Comparison of ENCODE assay signal across 24 cellular contexts in genomic region chr4:7734651-7735260, GRCh38.
DNase-seq lines count a peak whose midpoint lies in the region; ATAC-seq, FAIRE-seq and TF ChIP-seq lines count a peak whose summit lies in the region.
"Had no signal": no experiment of that assay in that cellular context is flagged by ENCODE, and none has a peak within 500 bp of the region (broad histone marks: within the 10 kb centered on the region; RNA-seq: fewer than 3 reads in every experiment).

No MANE protein-coding gene starts in this region.

- no peak overlapping the region for H3K4me3 Mint-ChIP-seq in CD8-positive, alpha-beta T cell
- H3K4me3 Mint-ChIP-seq: CD4-positive, alpha-beta T cell had no signal

- no peak overlapping the region for H2BK5ac ChIP-seq in H1 (ENCODE audit: low read depth, low read length)

- no peaks in the 10 kb centered on the region for H3K79me2 ChIP-seq in H1 (ENCODE audit: control insufficient read depth in 1 of 2, insufficient read depth in 2 of 2, low read length in 2 of 2)

- H3K14ac ChIP-seq in H1 (ENCODE audit: insufficient read length), result no peak overlapping the region

- no peaks in the 10 kb centered on the region for H3K9me3 Mint-ChIP-seq in CD8-positive, alpha-beta T cell
- no peaks in the 10 kb centered on the region for H3K9me3 Mint-ChIP-seq in activated naive CD4-positive, alpha-beta T cell treated with anti-CD3 and anti-CD28 coated beads, Interleukin-2, amount 50 U/mL, for 72 hours
- H3K9me3 Mint-ChIP-seq: CD4-positive, alpha-beta T cell had no signal

- TF ChIP-seq CTCF in heart right ventricle (IDR thresholded peaks at IDR 0.05) (no peak), H1 (IDR thresholded peaks at IDR 0.05; ENCODE audit: control extremely low read depth in 1 of 3, insufficient read depth in 1 of 3, low read depth in 1 of 3, low read length in 3 of 3) (no peak), lung (IDR thresholded peaks at IDR 0.05; ENCODE audit: control extremely low read depth, extremely low read depth) (no peak)
- TF ChIP-seq CTCF in CD8-positive, alpha-beta T cell (IDR thresholded peaks at IDR 0.05), result no peak

- no peak for ATAC-seq in left ventricle myocardium superior
- ATAC-seq in heart right ventricle, result no peak
- ATAC-seq in lung (ENCODE audit: insufficient read depth, low FRiP score), result no peak
- no peak for ATAC-seq in CD8-positive, alpha-beta T cell
- ATAC-seq in activated naive CD4-positive, alpha-beta T cell treated with anti-CD3 and anti-CD28 coated beads, Interleukin-2, amount 50 U/mL, for 72 hours, result no peak
- ATAC-seq: GM12878 had no signal

- no peak overlapping the region for H3K4me3 ChIP-seq in heart right ventricle
- H3K4me3 ChIP-seq in H1 (ENCODE audit: extremely low read depth in 1 of 4, insufficient read depth in 2 of 4, low read depth in 3 of 4, low read length in 4 of 4), result no peak overlapping the region
- H3K4me3 ChIP-seq in lung, result no peak overlapping the region
- no peak overlapping the region for H3K4me3 ChIP-seq in CD8-positive, alpha-beta T cell (ENCODE audit: low read depth, low read length)
- H3K4me3 ChIP-seq: BLaER1 treated with 17β-estradiol and CSF1 and Interleukin-3, amounts not matched to agents 10 nM and 100 nM; GM12878 had no signal

- H2BK15ac ChIP-seq in H1 (ENCODE audit: low read length), result no peak overlapping the region

- TF ChIP-seq EP300 in H1 (IDR thresholded peaks at IDR 0.05; ENCODE audit: borderline replicate concordance in 1 of 2, low read depth in 2 of 2, low read length in 2 of 2), result no peak

- H3K4me1 ChIP-seq in heart right ventricle (no peaks in the 10 kb centered on the region), H1 (replicated peaks in 1 of 4; ENCODE audit: control insufficient read depth in 3 of 4, insufficient read depth in 4 of 4, low read length in 3 of 4) (no peaks in the 10 kb centered on the region; a peak in 2 of 7 replicates), lung (ENCODE audit: control insufficient read depth in 2 of 2, insufficient read depth in 2 of 2, low read length in 2 of 2) (no peaks in the 10 kb centered on the region)
- no peaks in the 10 kb centered on the region for H3K4me1 ChIP-seq in CD8-positive, alpha-beta T cell (ENCODE audit: insufficient read depth, low read length)

- H3K27ac ChIP-seq in heart right ventricle (no peak overlapping the region), H1 (ENCODE audit: low read depth, low read length) (no peak overlapping the region), lung (ENCODE audit: low read depth in 1 of 2, low read length in 1 of 2) (no peak overlapping the region)
- H3K27ac ChIP-seq in CD8-positive, alpha-beta T cell (ENCODE audit: low read depth, low read length), result no peak overlapping the region
- H3K27ac ChIP-seq: BLaER1 treated with 17β-estradiol and CSF1 and Interleukin-3, amounts not matched to agents 10 nM and 100 nM; RWPE1 had no signal

- TF ChIP-seq RAD21 in H1 (IDR thresholded peaks at IDR 0.05 in 1 of 2, conservative IDR thresholded peaks at IDR 0.05 in 1 of 2; ENCODE audit: low read depth in 2 of 2, low read length in 2 of 2), result no peak

- no peak for TF ChIP-seq POLR2A in H1 (IDR thresholded peaks at IDR 0.05; ENCODE audit: control extremely low read depth in 1 of 2, low read depth in 2 of 2, low read length in 2 of 2)

- no peaks in the 10 kb centered on the region for H3K4me1 Mint-ChIP-seq in CD8-positive, alpha-beta T cell (ENCODE audit: low read depth)

- H3K9me3 ChIP-seq in heart right ventricle, result peaks cover 0 to 7% (median 0%) of the 10 kb centered on the region in 11 donors
- H3K9me3 ChIP-seq in H1 (ENCODE audit: insufficient read depth in 2 of 2, low read depth in 1 of 2, low read length in 1 of 2), result no peaks in the 10 kb centered on the region
- peaks cover 0 to 17% of the 10 kb centered on the region in 2 donors for H3K9me3 ChIP-seq in lung (ENCODE audit: control insufficient read depth in 2 of 2, insufficient read depth in 1 of 2, low read length in 1 of 2)
- H3K9me3 ChIP-seq in CD8-positive, alpha-beta T cell (ENCODE audit: low read length), result no peaks in the 10 kb centered on the region
- H3K9me3 ChIP-seq: BLaER1 treated with 17β-estradiol and CSF1 and Interleukin-3, amounts not matched to agents 10 nM and 100 nM had no signal

- no peak overlapping the region for H2BK120ac ChIP-seq in H1 (replicated peaks; ENCODE audit: low read depth, low read length)

- H3K36me3 ChIP-seq in heart right ventricle (no peaks in the 10 kb centered on the region), H1 (ENCODE audit: control insufficient read depth in 2 of 4, insufficient read depth in 4 of 4, low read length in 3 of 4) (no peaks in the 10 kb centered on the region), lung (ENCODE audit: control insufficient read depth in 2 of 2, insufficient read depth in 2 of 2, low read length in 2 of 2) (no peaks in the 10 kb centered on the region)
- H3K36me3 ChIP-seq in CD8-positive, alpha-beta T cell (ENCODE audit: insufficient read depth, low read length), result no peaks in the 10 kb centered on the region
- H3K36me3 ChIP-seq: BLaER1 treated with 17β-estradiol and CSF1 and Interleukin-3, amounts not matched to agents 10 nM and 100 nM had no signal

- no peak overlapping the region for H4K8ac ChIP-seq in H1 (ENCODE audit: extremely low read depth, insufficient read depth, low read length)

- H2AK5ac ChIP-seq in H1 (ENCODE audit: low read depth, low read length), result no peak overlapping the region

- H3K27me3 Mint-ChIP-seq in CD8-positive, alpha-beta T cell (ENCODE audit: low read depth), result no peaks in the 10 kb centered on the region
- H3K27me3 Mint-ChIP-seq: CD4-positive, alpha-beta T cell had no signal

- peaks cover 0 to 5% of the 10 kb centered on the region in 2 experiments for H4K20me1 ChIP-seq in H1 (replicated peaks in 1 of 2; ENCODE audit: control insufficient read depth in 1 of 2, insufficient read depth in 2 of 2, low read length in 2 of 2)

- H2BK12ac ChIP-seq in H1 (ENCODE audit: low read depth, low read length), result no peak overlapping the region

- no peak overlapping the region for H2AFZ ChIP-seq in H1 (ENCODE audit: low read length)

- H3K23ac ChIP-seq in H1 (ENCODE audit: insufficient read length), result no peak overlapping the region

- DNase-seq in left ventricle myocardium superior (peak; percentile 24), heart right ventricle (no peak), H1 (ENCODE audit: low read depth in 1 of 2, low spot score in 2 of 2) (no peak), lung (ENCODE audit: low spot score) (peak; percentile 69), T-helper 1 cell (no peak)
- DNase-seq in CD8-positive, alpha-beta T cell, result no peak
- DNase-seq in activated naive CD4-positive, alpha-beta T cell treated with anti-CD3 and anti-CD28 coated beads, Interleukin-2, amount 50 U/mL, for 72 hours (ENCODE audit: low spot score in 2 of 2), result no peak
- DNase-seq: CD4-positive, alpha-beta T cell; COR-L47; DMS79; EL; GDM1; KBM-7; NCI-H1105 treated with DMSO at 0.1 percent for 48 hours; NCI-H2081; NCI-H2227 treated with DMSO at 0.1 percent for 48 hours; NCI-H526 treated with DMSO at 0.1 percent for 48 hours; SHP77 treated with DMSO at 0.1 percent for 48 hours had no signal

- no peaks in the 10 kb centered on the region for H3K79me1 ChIP-seq in H1 (ENCODE audit: low read depth, low read length)

- no peak overlapping the region for H2BK20ac ChIP-seq in H1 (ENCODE audit: low read length)

- H3K36me3 Mint-ChIP-seq in CD8-positive, alpha-beta T cell, result no peaks in the 10 kb centered on the region
- H3K36me3 Mint-ChIP-seq in activated naive CD4-positive, alpha-beta T cell treated with anti-CD3 and anti-CD28 coated beads, Interleukin-2, amount 50 U/mL, for 72 hours, result no peaks in the 10 kb centered on the region

- no peak overlapping the region for H3K27ac Mint-ChIP-seq in CD8-positive, alpha-beta T cell
- no peak overlapping the region for H3K27ac Mint-ChIP-seq in activated naive CD4-positive, alpha-beta T cell treated with anti-CD3 and anti-CD28 coated beads, Interleukin-2, amount 50 U/mL, for 72 hours
- H3K27ac Mint-ChIP-seq: CD4-positive, alpha-beta T cell had no signal

- no peak overlapping the region for H3K56ac ChIP-seq in H1 (replicated peaks; ENCODE audit: insufficient read length, low read depth, low read length)

- H3K27me3 ChIP-seq in heart right ventricle (peaks cover 0 to 6% (median 0%) of the 10 kb centered on the region in 7 donors), H1 (replicated peaks in 1 of 4; ENCODE audit: control insufficient read depth in 3 of 4, extremely low read depth in 1 of 4, insufficient read depth in 3 of 4, low read length in 3 of 4) (0 out of 7 replicates have a peak, but pooled peaks cover 0 to 2% (median 0%) of the 10 kb centered on the region in 4 experiments), lung (ENCODE audit: control insufficient read depth, insufficient read depth) (no peaks in the 10 kb centered on the region)
- no peaks in the 10 kb centered on the region for H3K27me3 ChIP-seq in CD8-positive, alpha-beta T cell (ENCODE audit: insufficient read depth, low read length)

- no peak for FAIRE-seq in H1 (lab: Jason Lieb, UNC)
- FAIRE-seq: A204.1, GM12878, H54, HTR-8/SVneo had no signal

- 58 to 67% methylated on average over 20 of the region's 20 CpGs for WGBS in heart right ventricle, 2 donors
- WGBS in H1 (ENCODE audit: extremely low coverage in 1 of 2, insufficient coverage in 1 of 2, insufficient read length in 1 of 2, insufficient replicate concordance in 2 of 2, low coverage in 1 of 2, low lambda C conversion rate in 2 of 2, missing lambda C conversion rate in 1 of 2), 2 experiments, result 80% methylated on average over 10 of the region's 20 CpGs; no CpG with 5 or more reads in 1 of the 2 experiments
- WGBS in lung, 2 donors, result 52 to 60% methylated on average over 20 of the region's 20 CpGs

- H3K4ac ChIP-seq in H1 (replicated peaks; ENCODE audit: insufficient read length, low read depth, low read length), result no peak overlapping the region

- intact Hi-C loops in left ventricle myocardium superior (cut with micrococcal nuclease), result no loop called here
- intact Hi-C loops in heart right ventricle (cut with DNase I), result no loop called here
- intact Hi-C loops in CD8-positive, alpha-beta T cell (cut with DNase I, micrococcal nuclease), result no loop called here

- no peaks in the 10 kb centered on the region for H3K23me2 ChIP-seq in H1 (ENCODE audit: low read depth, low read length)

- no peak overlapping the region for H4K91ac ChIP-seq in H1 (replicated peaks; ENCODE audit: insufficient read length, low read length)

- POLR2A ChIA-PET in H1 (lab: Charles Lee; ENCODE audit: partially characterized antibody), result no interaction called here
- POLR2A ChIA-PET in CD8-positive, alpha-beta T cell (lab: Charles Lee), result no interaction called here

- H3K18ac ChIP-seq in H1 (ENCODE audit: extremely low read depth, low read length), result no peak overlapping the region

- no peak overlapping the region for H3K4me2 ChIP-seq in H1 (ENCODE audit: insufficient read depth in 1 of 2, low read depth in 2 of 2, low read length in 2 of 2)

- no peak overlapping the region for H3K9ac ChIP-seq in H1 (replicated peaks in 1 of 4; ENCODE audit: extremely low read depth in 1 of 4, low read depth in 3 of 4, low read length in 3 of 4)
- H3K9ac ChIP-seq: BLaER1 treated with 17β-estradiol and CSF1 and Interleukin-3, amounts not matched to agents 10 nM and 100 nM had no signal

- no peak overlapping the region for H4K5ac ChIP-seq in H1 (ENCODE audit: insufficient read length, low read depth, low read length)

- CTCF ChIA-PET in H1 (lab: Charles Lee; ENCODE audit: partially characterized antibody), result interaction anchor here (0.5 to 2.3 kb wide), 8 partner anchors 15 to 634 kb away, joined by 3 to 9 read pairs (median 3); no protein-coding TSS in a partner anchor
- CTCF ChIA-PET in CD8-positive, alpha-beta T cell (lab: Charles Lee), result interaction anchor here (1.2 kb wide), 1 partner anchor 15 kb away, joined by 3 read pairs; no protein-coding TSS in a partner anchor

Comparison
In these comparisons a context has a peak if more than half of its experiments do, and no peak if none do; other contexts are left out.
1. DNase-seq: peak in left ventricle myocardium superior (single experiment) and lung (single experiment); none in heart right ventricle (0 of 2), H1 (0 of 2), T-helper 1 cell (0 of 5), CD8-positive, alpha-beta T cell (0 of 7) and activated naive CD4-positive, alpha-beta T cell treated with anti-CD3 and anti-CD28 coated beads, Interleukin-2, amount 50 U/mL, for 72 hours (0 of 2).